1 cellular context compared by ENCODE assay signal in the genomic region with DNA sequence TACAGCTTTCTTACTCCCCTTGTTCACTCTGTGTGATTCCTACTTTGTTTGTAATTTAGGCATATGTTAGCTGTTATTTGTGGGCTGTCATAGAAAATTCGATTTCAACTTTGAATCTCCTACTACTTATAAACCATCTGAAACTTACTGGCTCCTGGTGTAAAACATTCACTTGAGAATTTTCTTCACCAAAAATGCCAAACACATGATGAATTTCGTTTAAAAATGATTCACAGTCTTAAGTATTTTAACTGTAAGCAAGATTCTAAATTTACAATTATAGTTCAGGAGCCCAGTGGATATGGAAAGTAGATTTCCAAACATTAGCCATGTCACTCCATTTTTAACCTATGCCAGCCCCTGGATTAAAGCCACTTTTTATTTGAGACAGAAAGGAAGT.
TF ChIP-seq lines count a peak whose summit lies in the region.

No MANE protein-coding gene starts in this region.

TF ChIP-seq in GM12878, 131 proteins besides CTCF, POLR2A, EP300 and RAD21:
- no peak for TF ChIP-seq RFX5 (IDR thresholded peaks at IDR 0.05; ENCODE audit: low read depth, low read length)
- no peak for TF ChIP-seq ASH2L (IDR thresholded peaks at IDR 0.05; ENCODE audit: borderline replicate concordance, low read depth)
- TF ChIP-seq ATF7 (IDR thresholded peaks at IDR 0.05; ENCODE audit: low read depth), result no peak
- TF ChIP-seq TARDBP (IDR thresholded peaks at IDR 0.05; ENCODE audit: borderline replicate concordance), result no peak
- TF ChIP-seq BMI1 (IDR thresholded peaks at IDR 0.05; ENCODE audit: borderline replicate concordance), result 0 out of 2 replicates have a peak, but pooled peaks have one; percentile 26
- TF ChIP-seq ZNF274 (IDR thresholded peaks at IDR 0.05; ENCODE audit: insufficient read depth, insufficient read length), result no peak
